Comparison of ENCODE assay signal across 19 cellular contexts in genomic region chr9:109113239-109113638, GRCh38. TPM values are rescaled to one million over a fixed set of nuclear protein-coding genes. Genes with fewer than 3 reads are reported as not detected.
DNase-seq lines count a peak whose midpoint lies in the region; ATAC-seq, FAIRE-seq and TF ChIP-seq lines count a peak whose summit lies in the region.
"Had no signal": no experiment of that assay in that cellular context is flagged by ENCODE, and none has a peak within 500 bp of the region (broad histone marks: within the 10 kb centered on the region; RNA-seq: fewer than 3 reads in every experiment).

No MANE protein-coding gene starts in this region.

- POLR2A ChIA-PET in GM12878 (lab: Charles Lee) = no interaction called here

- no peaks in the 10 kb centered on the region for H3K9me3 Mint-ChIP-seq in osteocyte (ENCODE audit: unreplicated experiment)

- no peak for FAIRE-seq in GM12878 (lab: Jason Lieb, UNC)

- 67% methylated on average over 3 of the region's 3 CpGs for WGBS in GM12878 (ENCODE audit: insufficient coverage, insufficient replicate concordance, low lambda C conversion rate, missing lambda C conversion rate)

- H3K9me3 ChIP-seq in DND-41 (ENCODE audit: insufficient read depth, low read length, severe bottlenecking) (no peaks in the 10 kb centered on the region), GM12878 (replicated peaks; ENCODE audit: control insufficient read depth, insufficient read depth, low read length) (no peaks in the 10 kb centered on the region)
- H3K9me3 ChIP-seq: SJCRH30 had no signal

- DNase-seq in DND-41 (no peak), GM12878 (ENCODE audit: low read depth, low spot score) (no peak), osteocyte (ENCODE audit: extremely low spot score, unreplicated experiment) (no peak), DMS79 (lab: John Stamatoyannopoulos, UW) (no peak), NCI-H748 treated with DMSO at 0.1 percent for 48 hours (lab: John Stamatoyannopoulos, UW) (no peak), NCI-H345 (lab: John Stamatoyannopoulos, UW) (no peak)
- DNase-seq: activated CD4-positive, alpha-beta T cell treated with anti-CD3 and anti-CD28 coated beads, Interleukin-2, amount 50 U/mL, for 4 hours; cortex of kidney; DMS53; erythroblast; GOT3; left colon; NCI-H1092; NCI-H2171; NK-92 treated with Interleukin-12 subunit alpha and Interleukin-12 subunit beta, amount 100 ng/mL, for 24 hours; SJCRH30 had no signal

- in situ Hi-C loops in GM12878 (cut with MboI) = no loop called here

- peaks cover 1% of the 10 kb centered on the region for H3K36me3 Mint-ChIP-seq in osteocyte (ENCODE audit: unreplicated experiment)

- SMC1A ChIA-PET in GM12878 (lab: Charles Lee; ENCODE audit: uncharacterized antibody, unreplicated experiment) = no interaction called here

- peak overlapping the region; percentile 18 for H3K4me3 Mint-ChIP-seq in osteocyte (ENCODE audit: unreplicated experiment)

- H3K27ac ChIP-seq in ACC112 (ENCODE audit: low read depth, low read length) (peak overlapping the region; percentile 22), DND-41 (ENCODE audit: low read length) (no peak overlapping the region), GM12878 (ENCODE audit: control insufficient read depth, insufficient read depth) (no peak overlapping the region)
- H3K27ac ChIP-seq: SJCRH30 had no signal

- H3K27me3 Mint-ChIP-seq in osteocyte (ENCODE audit: unreplicated experiment) = no peaks in the 10 kb centered on the region

- no peak for TF ChIP-seq CTCF in DND-41 (IDR thresholded peaks at IDR 0.05; ENCODE audit: borderline replicate concordance, extremely low read depth, low read length, poor library complexity, severe bottlenecking)
- no peak for TF ChIP-seq CTCF in GM12878 (IDR thresholded peaks at IDR 0.05 in 2 of 3, conservative IDR thresholded peaks at IDR 0.05 in 1 of 3; ENCODE audit: control insufficient read depth in 2 of 3, extremely low read depth in 1 of 3, insufficient read depth in 1 of 3, low read depth in 3 of 3, low read length in 3 of 3)
- no peak for TF ChIP-seq CTCF in osteocyte (IDR thresholded peaks at IDR 0.05)

- intact Hi-C loops in GM12878 (cut with micrococcal nuclease; ENCODE audit: unreplicated experiment) = loop anchor here (10.0 kb wide), 1 partner anchor 178 kb away; the partner anchor contains the start of genes ABITRAM and ELP1

- H3K4me1 Mint-ChIP-seq in osteocyte (ENCODE audit: unreplicated experiment) = peaks cover 91% of the 10 kb centered on the region

- H3K4me2 ChIP-seq in DND-41 (ENCODE audit: insufficient read depth, low read length) (peak overlapping the region; percentile 23; the same call in 1 of the 2 replicates), GM12878 (ENCODE audit: control insufficient read depth, insufficient read depth) (peak overlapping the region; percentile 13; the same call in 1 of the 2 replicates)

- peaks cover 68% of the 10 kb centered on the region for H3K4me1 ChIP-seq in ACC112 (ENCODE audit: control insufficient read depth, insufficient read depth, low read length, unreplicated experiment)
- peaks cover 46% of the 10 kb centered on the region for H3K4me1 ChIP-seq in DND-41 (ENCODE audit: insufficient read depth, low read length)
- peaks cover 18% of the 10 kb centered on the region for H3K4me1 ChIP-seq in GM12878 (ENCODE audit: control insufficient read depth, insufficient read depth, low read length)

- CTCF ChIA-PET in GM12878 (lab: Yijun Ruan, JAX) = no interaction called here

- H3K27ac Mint-ChIP-seq in osteocyte (ENCODE audit: unreplicated experiment) = peak overlapping the region; percentile 93

- RAD21 ChIA-PET in GM12878 (lab: Charles Lee; ENCODE audit: unreplicated experiment) = no interaction called here

- H3K4me3 ChIP-seq in ACC112 (ENCODE audit: low read depth, low read length) (peak overlapping the region; percentile 17; the same call in 1 of the 2 replicates), DND-41 (ENCODE audit: low read depth in 1 of 2, low read length in 2 of 2) (no peak overlapping the region), GM12878 (peak overlapping the region; percentile 9; the same call in 1 of the 2 replicates)
- H3K4me3 ChIP-seq: SJCRH30 had no signal

- 0 out of 2 replicates have a peak, but pooled peaks cover 4% of the 10 kb centered on the region for H3K36me3 ChIP-seq in ACC112 (ENCODE audit: insufficient read depth, low read length)
- peaks cover 18% of the 10 kb centered on the region for H3K36me3 ChIP-seq in DND-41 (ENCODE audit: insufficient read depth, low read length)
- no peaks in the 10 kb centered on the region for H3K36me3 ChIP-seq in GM12878 (ENCODE audit: control insufficient read depth in 2 of 2, insufficient read depth in 2 of 2, low read length in 1 of 2)

- no peak for TF ChIP-seq POLR2A in GM12878 (IDR thresholded peaks at IDR 0.05; ENCODE audit: low read depth, low read length)

- ATAC-seq in DND-41 (ENCODE audit: insufficient read depth, low read depth) = no peak
- no peak for ATAC-seq in GM12878
- no peak for ATAC-seq in HG03442 (IDR thresholded peaks at IDR 0.05; ENCODE audit: unreplicated experiment)
- ATAC-seq: left colon had no signal

- no peak for TF ChIP-seq EP300 in GM12878 (IDR thresholded peaks at IDR 0.05; ENCODE audit: borderline replicate concordance in 1 of 2, control insufficient read depth in 1 of 2, low read depth in 2 of 2, low read length in 2 of 2)

- no peak overlapping the region for H2AFZ ChIP-seq in ACC112 (ENCODE audit: low read length, unreplicated experiment)
- H2AFZ ChIP-seq in DND-41 (ENCODE audit: low read depth, low read length) = no peak overlapping the region
- H2AFZ ChIP-seq in GM12878 (ENCODE audit: control insufficient read depth, low read depth, low read length) = no peak overlapping the region

- no TSS peak for BruUV-seq in GM12878 (replicated peaks; lab: Mats Ljungman, UMichigan)

- H3K27me3 ChIP-seq in ACC112 (ENCODE audit: insufficient read depth, low read length) = no peaks in the 10 kb centered on the region
- no peaks in the 10 kb centered on the region for H3K27me3 ChIP-seq in DND-41 (ENCODE audit: insufficient read depth, low read length, poor library complexity)
- no peaks in the 10 kb centered on the region for H3K27me3 ChIP-seq in GM12878 (replicated peaks in 1 of 2; ENCODE audit: control insufficient read depth in 2 of 2, insufficient read depth in 2 of 2, low read length in 1 of 2)
- H3K27me3 ChIP-seq: SJCRH30 had no signal

- no peak for TF ChIP-seq RAD21 in GM12878 (IDR thresholded peaks at IDR 0.05; ENCODE audit: insufficient read depth, low read depth, low read length)

- H4K20me1 ChIP-seq in DND-41 (ENCODE audit: insufficient read depth, low read length) = peaks cover 63% of the 10 kb centered on the region
- no peaks in the 10 kb centered on the region; the same call in 1 of the 2 replicates for H4K20me1 ChIP-seq in GM12878 (ENCODE audit: control insufficient read depth, insufficient read depth)

- no peak overlapping the region for H3K9ac ChIP-seq in DND-41 (ENCODE audit: low read depth, low read length)
- no peak overlapping the region for H3K9ac ChIP-seq in GM12878 (ENCODE audit: control insufficient read depth, insufficient read depth, low read length)

- H3K79me2 ChIP-seq in ACC112 (ENCODE audit: control insufficient read depth, insufficient read depth, low read length, unreplicated experiment) = peaks cover 97% of the 10 kb centered on the region
- peaks cover 99% of the 10 kb centered on the region for H3K79me2 ChIP-seq in DND-41 (ENCODE audit: insufficient read depth, low read length)
- H3K79me2 ChIP-seq in GM12878 (ENCODE audit: control insufficient read depth, insufficient read depth, low read length) = peaks cover 87% of the 10 kb centered on the region

TF ChIP-seq in GM12878, 131 proteins besides CTCF, POLR2A, EP300 and RAD21 (continues in another document):
- TF ChIP-seq SMARCA5 (IDR thresholded peaks at IDR 0.05) = no peak

RNA-seq across cellular contexts. Expression of gene TMEM245, which starts 6.5 kb away (rescaled TPM):
- total RNA-seq in GM12878 (2013; cell fraction: nucleolus; rRNA removed) = 52.2 and 56.2 TPM in 2 replicates
- 15.1 and 19.0 TPM in 2 replicates for total RNA-seq in GM12878 (2014; rRNA removed)
- total RNA-seq in GM12878 (2014; rRNA removed; fragmentation: Illumina TruSeq; extraction: Trizol) = 21.5 and 23.0 TPM in 2 replicates
- 19.2 and 20.0 TPM in 2 replicates for total RNA-seq in GM12878 (2021)
- polyA plus RNA-seq in GM12878 (2011; ENCODE audit: low read depth) = 11.3 TPM
- 36.1 and 39.5 TPM in 2 replicates for polyA plus RNA-seq in GM12878 (2011; rRNA removed)
- polyA plus RNA-seq in GM12878 (2011; cell fraction: cytosol; rRNA removed) = 26.6 and 37.9 TPM in 2 replicates
- 19.0 and 23.0 TPM in 2 replicates for polyA plus RNA-seq in GM12878 (2011; cell fraction: nucleus; rRNA removed)
- 12.3 and 18.0 TPM in 2 replicates for polyA plus RNA-seq in GM12878 (2012)
- 21.3 and 26.9 TPM in 2 replicates for polyA plus RNA-seq in GM12878 (2014; fragmentation: Illumina TruSeq; extraction: Trizol)
- polyA plus RNA-seq in GM12878 (2014; fragmentation: Nextera tagmentation; extraction: Ambion mirVana) = 10 to 100 TPM in 1 of 2 experiments, 1 to 10 TPM in 1; 7.4 to 11.0 TPM
- polyA plus RNA-seq in GM12878 (2014; rRNA removed) = 11.8 and 14.9 TPM in 2 replicates
- 10 to 100 TPM; 18.9 to 19.2 TPM for polyA plus RNA-seq in GM12878 (2016; fragmentation: Nextera tagmentation; extraction: Ambion mirVana)
- polyA minus RNA-seq in GM12878 (2011; rRNA and poly(A)+ RNA removed) = 86.1 and 93.9 TPM in 2 replicates
- 19.4 and 19.9 TPM in 2 replicates for polyA minus RNA-seq in GM12878 (2011; cell fraction: cytosol; rRNA and poly(A)+ RNA removed)
- 27.3 and 46.3 TPM in 2 replicates for polyA minus RNA-seq in GM12878 (2011; cell fraction: nucleus; rRNA and poly(A)+ RNA removed)
- total RNA-seq in osteocyte = 40.0 and 41.0 TPM in 2 replicates

RNA-seq across cellular contexts. Expression of gene FRRS1L, which starts 53.8 kb away (rescaled TPM):
- not detected in 2 replicates for total RNA-seq in GM12878 (2013; cell fraction: nucleolus; rRNA removed)
- under 0.01 TPM in 1 of 2 replicates, not detected in the other for total RNA-seq in GM12878 (2014; rRNA removed)
- total RNA-seq in GM12878 (2014; rRNA removed; fragmentation: Illumina TruSeq; extraction: Trizol) = not detected in 2 replicates
- not detected in 2 replicates for total RNA-seq in GM12878 (2021)
- polyA plus RNA-seq in GM12878 (2011; ENCODE audit: low read depth) = not detected
- not detected in 2 replicates for polyA plus RNA-seq in GM12878 (2011; rRNA removed)
- under 0.01 TPM in 1 of 2 replicates, not detected in the other for polyA plus RNA-seq in GM12878 (2011; cell fraction: cytosol; rRNA removed)
- not detected in 2 replicates for polyA plus RNA-seq in GM12878 (2011; cell fraction: nucleus; rRNA removed)
- not detected in 2 replicates for polyA plus RNA-seq in GM12878 (2012)
- not detected in 2 replicates for polyA plus RNA-seq in GM12878 (2014; fragmentation: Illumina TruSeq; extraction: Trizol)
- polyA plus RNA-seq in GM12878 (2014; fragmentation: Nextera tagmentation; extraction: Ambion mirVana) = not detected
- polyA plus RNA-seq in GM12878 (2014; rRNA removed) = not detected in 2 replicates
- polyA plus RNA-seq in GM12878 (2016; fragmentation: Nextera tagmentation; extraction: Ambion mirVana) = not detected
- polyA minus RNA-seq in GM12878 (2011; rRNA and poly(A)+ RNA removed) = not detected in 2 replicates
- not detected in 2 replicates for polyA minus RNA-seq in GM12878 (2011; cell fraction: cytosol; rRNA and poly(A)+ RNA removed)
- not detected in 2 replicates for polyA minus RNA-seq in GM12878 (2011; cell fraction: nucleus; rRNA and poly(A)+ RNA removed)
- total RNA-seq in osteocyte = 5.1 and 6.7 TPM in 2 replicates
- total RNA-seq: pulmonary artery endothelial cell had no signal

Comparison
In these comparisons a context has a peak if more than half of its experiments do, and no peak if none do; other contexts are left out.
1. H3K4me3 ChIP-seq: peak in ACC112 (single experiment) and GM12878 (single experiment); none in DND-41 (0 of 2).